10 cellular contexts compared by ENCODE assay signal in the genomic region with DNA sequence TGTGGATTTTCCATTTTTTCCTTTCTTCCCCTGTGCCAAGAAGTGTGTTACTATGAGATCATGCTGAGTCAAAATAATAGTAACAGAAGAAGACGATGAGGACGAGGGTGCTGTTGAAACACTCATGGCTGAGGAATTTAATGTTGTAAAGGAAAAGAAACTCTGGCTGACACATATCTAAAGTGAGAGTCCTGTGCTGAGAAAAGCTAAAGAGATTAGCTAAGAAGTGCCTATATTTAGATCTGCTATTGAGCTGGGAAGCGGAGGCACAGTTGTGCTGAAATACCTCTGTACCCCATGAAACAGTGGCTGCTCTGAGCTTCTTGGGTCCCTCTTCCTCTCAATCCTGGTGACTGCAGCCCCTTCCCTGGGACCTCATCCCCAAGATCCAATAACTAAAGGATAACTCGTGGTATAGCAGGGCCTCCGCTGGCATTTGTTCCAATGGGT. TPM values are rescaled to one million over a fixed set of nuclear protein-coding genes. Genes with fewer than 3 reads are reported as not detected.
DNase-seq lines count a peak whose midpoint lies in the region; ATAC-seq and TF ChIP-seq lines count a peak whose summit lies in the region.
"Had no signal": no experiment of that assay in that cellular context is flagged by ENCODE, and none has a peak within 500 bp of the region (broad histone marks: within the 10 kb centered on the region; RNA-seq: fewer than 3 reads in every experiment).

No MANE protein-coding gene starts in this region.

- ATAC-seq in GM18505 (IDR thresholded peaks at IDR 0.05; ENCODE audit: unreplicated experiment) (peak; percentile 28), HG02938 (IDR thresholded peaks at IDR 0.05; ENCODE audit: unreplicated experiment) (peak; percentile 32), left ventricle myocardium superior (peak; percentile 10), HG02884 (IDR thresholded peaks at IDR 0.05; ENCODE audit: unreplicated experiment) (no peak)
- ATAC-seq in activated CD8-positive, alpha-beta T cell treated with anti-CD3 and anti-CD28 coated beads for 36 hours = peak; percentile 12
- ATAC-seq: left colon, Panc1 had no signal

- POLR2A ChIA-PET in activated CD8-positive, alpha-beta T cell treated with anti-CD3 and anti-CD28 coated beads for 36 hours (lab: Charles Lee) = interaction anchor here (0.6 to 7.8 kb wide), 7 partner anchors 7 to 396 kb away, joined by 4 to 112 read pairs (median 11); a partner anchor contains a TSS

- peak overlapping the region; percentile 83 for H3K4me3 Mint-ChIP-seq in activated CD8-positive, alpha-beta T cell treated with anti-CD3 and anti-CD28 coated beads for 36 hours

- H3K4me1 Mint-ChIP-seq in activated CD8-positive, alpha-beta T cell treated with anti-CD3 and anti-CD28 coated beads for 36 hours (ENCODE audit: low read depth) = peaks cover 59% of the 10 kb centered on the region

- peaks cover 2% of the 10 kb centered on the region for H3K27me3 Mint-ChIP-seq in activated CD8-positive, alpha-beta T cell treated with anti-CD3 and anti-CD28 coated beads for 36 hours

- intact Hi-C loops in activated CD8-positive, alpha-beta T cell treated with anti-CD3 and anti-CD28 coated beads for 36 hours (cut with micrococcal nuclease) = loop anchor here (5.0 kb wide), 1 partner anchor 39 kb away; no protein-coding TSS in a partner anchor
- intact Hi-C loops in left ventricle myocardium superior (cut with micrococcal nuclease) (no loop called here), vagina (cut with DNase I) (no loop called here)

- CTCF ChIA-PET in activated CD8-positive, alpha-beta T cell treated with anti-CD3 and anti-CD28 coated beads for 36 hours (lab: Charles Lee) = interaction anchor here (1.3 to 5.1 kb wide), 2 partner anchors 10 to 43 kb away, joined by 3 to 25 read pairs; no protein-coding TSS in a partner anchor

- H3K9me3 Mint-ChIP-seq in activated CD8-positive, alpha-beta T cell treated with anti-CD3 and anti-CD28 coated beads for 36 hours = peaks cover 9% of the 10 kb centered on the region

- peak overlapping the region; percentile 97 for H3K27ac Mint-ChIP-seq in activated CD8-positive, alpha-beta T cell treated with anti-CD3 and anti-CD28 coated beads for 36 hours

- H3K4me1 ChIP-seq in vagina = peaks cover 7% of the 10 kb centered on the region

- TF ChIP-seq POLR2A in GM18505 (IDR thresholded peaks at IDR 0.05; ENCODE audit: borderline replicate concordance, extremely low read depth, insufficient read depth, insufficient read length) (no peak), vagina (IDR thresholded peaks at IDR 0.05) (no peak)

- no peaks in the 10 kb centered on the region for H3K36me3 ChIP-seq in vagina

- no peaks in the 10 kb centered on the region for H3K9me3 ChIP-seq in vagina

- H3K36me3 Mint-ChIP-seq in activated CD8-positive, alpha-beta T cell treated with anti-CD3 and anti-CD28 coated beads for 36 hours (ENCODE audit: low read depth) = peaks cover 34% of the 10 kb centered on the region

- no peak for TF ChIP-seq CTCF in activated CD8-positive, alpha-beta T cell treated with anti-CD3 and anti-CD28 coated beads for 36 hours (IDR thresholded peaks at IDR 0.05)
- TF ChIP-seq CTCF in vagina (IDR thresholded peaks at IDR 0.05) = no peak

- DNase-seq in activated CD8-positive, alpha-beta T cell treated with anti-CD3 and anti-CD28 coated beads for 36 hours = peak; percentile 59
- DNase-seq in left ventricle myocardium superior = no peak
- peak in 1 of 2 donors; percentile 32 for DNase-seq in vagina (ENCODE audit: extremely low spot score in 2 of 2)
- no peak for DNase-seq in T-helper 9 cell
- DNase-seq in DMS53 treated with DMSO at 0.1 percent for 48 hours (lab: John Stamatoyannopoulos, UW; ENCODE audit: unreplicated experiment) = no peak

- H3K27me3 ChIP-seq in vagina = no peaks in the 10 kb centered on the region

- H3K27ac ChIP-seq in vagina = peak overlapping the region; percentile 42

- H3K4me3 ChIP-seq in vagina = no peak overlapping the region

RNA-seq across cellular contexts. Expression of a gene that starts 1.1 kb away (rescaled TPM):
- 100 to 1,000 TPM; 151 to 163 TPM for total RNA-seq in activated CD8-positive, alpha-beta T cell treated with anti-CD3 and anti-CD28 coated beads for 36 hours
- total RNA-seq in left ventricle myocardium superior = 10.8 TPM
- 10.8 TPM for total RNA-seq in vagina

RNA-seq across cellular contexts. Expression of a gene that starts 4.2 kb away (rescaled TPM):
- 10 to 100 TPM; 94.3 to 98.3 TPM for total RNA-seq in activated CD8-positive, alpha-beta T cell treated with anti-CD3 and anti-CD28 coated beads for 36 hours
- total RNA-seq in left ventricle myocardium superior (130 TPM), vagina (65.8 TPM)

Comparison
In these comparisons a context has a peak if more than half of its experiments do, and no peak if none do; other contexts are left out.
1. RNA of a gene that starts 1.1 kb away (total RNA-seq): 151 to 163 TPM in activated CD8-positive, alpha-beta T cell treated with anti-CD3 and anti-CD28 coated beads for 36 hours; 10.8 TPM in vagina (single experiment) and 10.8 TPM in left ventricle myocardium superior (single experiment); every median in the first group is over 10 times any median in the second.